In the genomic region with DNA sequence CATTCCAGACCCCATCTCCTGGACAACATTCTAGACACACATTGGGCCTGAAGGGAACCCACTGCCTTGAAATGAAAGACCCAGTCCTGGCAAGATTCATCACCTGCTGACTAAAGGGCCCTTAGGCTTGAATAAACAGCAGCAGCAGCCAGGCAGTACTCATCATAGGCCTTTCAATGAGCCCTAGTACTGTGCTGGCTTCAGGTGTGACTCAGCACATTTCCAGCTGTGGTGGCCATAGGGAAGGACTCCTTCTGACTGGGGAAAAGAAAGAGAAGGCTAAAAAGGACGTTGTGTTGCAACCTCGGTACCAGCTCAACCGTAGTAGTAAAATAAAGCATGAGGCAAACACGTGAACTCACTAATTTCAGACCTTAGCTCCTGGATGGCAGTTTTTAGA, we compare ENCODE assay signal across 21 cellular contexts.
A peak's percentile ranks its signal among the peaks of the same experiment; 100 is the strongest.
DNase-seq lines count a peak whose midpoint lies in the region; ATAC-seq, FAIRE-seq and TF ChIP-seq lines count a peak whose summit lies in the region.
"Had no signal": no experiment of that assay in that cellular context is flagged by ENCODE, and none has a peak within 500 bp of the region (broad histone marks: within the 10 kb centered on the region; RNA-seq: fewer than 3 reads in every experiment).

No MANE protein-coding gene starts in this region.

- TF ChIP-seq CTCF in MCF 10A (IDR thresholded peaks at IDR 0.05; ENCODE audit: unreplicated experiment) = no peak
- no peak for TF ChIP-seq CTCF in breast epithelium (IDR thresholded peaks at IDR 0.05)
- no peak for TF ChIP-seq CTCF in K562 (IDR thresholded peaks at IDR 0.05 in 2 of 3, conservative IDR thresholded peaks at IDR 0.05 in 1 of 3; ENCODE audit: insufficient read depth in 2 of 3, low read depth in 1 of 3, low read length in 3 of 3)
- no peak for TF ChIP-seq CTCF in thyroid gland (IDR thresholded peaks at IDR 0.05)
- no peak for TF ChIP-seq CTCF in hepatocyte (IDR thresholded peaks at IDR 0.05; ENCODE audit: poor library complexity)

- in situ Hi-C loops in K562 (cut with MboI) = no loop called here

- no peaks in the 10 kb centered on the region for H3K79me2 ChIP-seq in K562 (ENCODE audit: control insufficient read depth, insufficient read depth, low read length)
- H3K79me2 ChIP-seq in hepatocyte = no peaks in the 10 kb centered on the region

- no peaks in the 10 kb centered on the region for H3K27me3 ChIP-seq in breast epithelium
- H3K27me3 ChIP-seq in K562 (ENCODE audit: control insufficient read depth in 2 of 2, insufficient read depth in 2 of 2, low read length in 2 of 2) = no peaks in the 10 kb centered on the region
- H3K27me3 ChIP-seq in thyroid gland = no peaks in the 10 kb centered on the region
- H3K27me3 ChIP-seq in hepatocyte = no peaks in the 10 kb centered on the region
- H3K27me3 ChIP-seq: SJCRH30 had no signal

- H4K20me1 ChIP-seq in K562 (replicated peaks; ENCODE audit: control insufficient read depth, insufficient read depth, low read length) = no peaks in the 10 kb centered on the region
- no peaks in the 10 kb centered on the region for H4K20me1 ChIP-seq in hepatocyte (ENCODE audit: insufficient read depth, poor library complexity, severe bottlenecking)

- no TSS peak for BruUV-seq in MCF 10A (replicated peaks; lab: Mats Ljungman, UMichigan)
- no TSS peak for BruUV-seq in K562 (replicated peaks; lab: Mats Ljungman, UMichigan)

- H3K27me3 Mint-ChIP-seq in MCF 10A (ENCODE audit: insufficient read depth, unreplicated experiment) = no peaks in the 10 kb centered on the region
- H3K27me3 Mint-ChIP-seq: activated CD4-positive, alpha-beta T cell treated with anti-CD3 and anti-CD28 coated beads for 36 hours had no signal

- no peaks in the 10 kb centered on the region for H3K9me1 ChIP-seq in K562 (ENCODE audit: control insufficient read depth, insufficient read depth, low read length)

- H3K9me3 ChIP-seq in breast epithelium = no peaks in the 10 kb centered on the region
- no peaks in the 10 kb centered on the region for H3K9me3 ChIP-seq in K562 (replicated peaks; ENCODE audit: control insufficient read depth, insufficient read depth, low read depth, low read length)
- no peaks in the 10 kb centered on the region for H3K9me3 ChIP-seq in thyroid gland
- no peaks in the 10 kb centered on the region for H3K9me3 ChIP-seq in hepatocyte (ENCODE audit: low read depth)
- H3K9me3 ChIP-seq: SJCRH30 had no signal

- no peak for FAIRE-seq in K562 (lab: Jason Lieb, UNC)
- FAIRE-seq: A204.1, urothelium cell line had no signal

- no peak overlapping the region for H3K4me2 ChIP-seq in K562 (ENCODE audit: insufficient read depth, low read length)
- no peak overlapping the region for H3K4me2 ChIP-seq in hepatocyte

- no peaks in the 10 kb centered on the region for H3K4me1 ChIP-seq in breast epithelium
- H3K4me1 ChIP-seq in K562 (replicated peaks in 1 of 2; ENCODE audit: control insufficient read depth in 2 of 2, insufficient read depth in 2 of 2, low read length in 2 of 2) = no peaks in the 10 kb centered on the region
- no peaks in the 10 kb centered on the region for H3K4me1 ChIP-seq in thyroid gland
- H3K4me1 ChIP-seq in hepatocyte (ENCODE audit: insufficient read depth) = no peaks in the 10 kb centered on the region
- H3K4me1 ChIP-seq: SJCRH30 had no signal

- DNase-seq in MCF 10A (ENCODE audit: unreplicated experiment) (peak; percentile 58), breast epithelium (ENCODE audit: low spot score in 2 of 2) (no peak), NCI-H774 (lab: John Stamatoyannopoulos, UW) (peak; percentile 6), K562 (ENCODE audit: extremely low read depth in 1 of 4, low spot score in 3 of 4) (no peak), thyroid gland (peak; percentile 2 to 12), hepatocyte (ENCODE audit: low spot score) (no peak)
- DNase-seq: activated CD4-positive, alpha-beta T cell treated with anti-CD3 and anti-CD28 coated beads for 36 hours; activated CD8-positive, alpha-beta memory T cell treated with anti-CD3 and anti-CD28 coated beads, Interleukin-2, amount 50 U/mL, for 4 hours; amygdala; DMS79; foreskin melanocyte; mucosa of descending colon; NCI-H1092 treated with DMSO at 0.1 percent for 48 hours; NK-92 treated with Interleukin-12 subunit alpha and Interleukin-12 subunit beta, amount 100 ng/mL, for 24 hours had no signal

- no peak overlapping the region for H3K4me3 Mint-ChIP-seq in MCF 10A (ENCODE audit: unreplicated experiment)
- H3K4me3 Mint-ChIP-seq: activated CD4-positive, alpha-beta T cell treated with anti-CD3 and anti-CD28 coated beads for 36 hours had no signal

- H3K36me3 ChIP-seq in breast epithelium = no peaks in the 10 kb centered on the region
- no peaks in the 10 kb centered on the region for H3K36me3 ChIP-seq in K562 (ENCODE audit: control insufficient read depth, insufficient read depth, low read length)
- H3K36me3 ChIP-seq in thyroid gland = no peaks in the 10 kb centered on the region
- no peaks in the 10 kb centered on the region for H3K36me3 ChIP-seq in hepatocyte (replicated peaks; ENCODE audit: insufficient read depth, low read depth)
- H3K36me3 ChIP-seq: SJCRH30 had no signal

- peak overlapping the region; percentile 87 for H3K27ac Mint-ChIP-seq in MCF 10A (ENCODE audit: low read depth, unreplicated experiment)
- H3K27ac Mint-ChIP-seq: activated CD4-positive, alpha-beta T cell treated with anti-CD3 and anti-CD28 coated beads for 36 hours had no signal

- intact Hi-C loops in MCF 10A (cut with micrococcal nuclease) (no loop called here), breast epithelium (cut with DNase I; ENCODE audit: low total_unique reads) (no loop called here), K562 (cut with micrococcal nuclease) (no loop called here), thyroid gland (cut with DNase I) (no loop called here)

- H3K4me3 ChIP-seq in breast epithelium (no peak overlapping the region), K562 (no peak overlapping the region), thyroid gland (replicated peaks in 1 of 3) (no peak overlapping the region), hepatocyte (no peak overlapping the region)
- H3K4me3 ChIP-seq: mucosa of descending colon, SJCRH30 had no signal

- no peaks in the 10 kb centered on the region for H3K36me3 Mint-ChIP-seq in MCF 10A (ENCODE audit: insufficient read depth, unreplicated experiment)

- peaks cover 31% of the 10 kb centered on the region for H3K9me3 Mint-ChIP-seq in MCF 10A (ENCODE audit: unreplicated experiment)

- CTCF ChIA-PET in MCF 10A (lab: Yijun Ruan, JAX) = interaction anchor here (0.7 kb wide), 1 partner anchor 358 kb away, joined by 3 read pairs; no protein-coding TSS in a partner anchor
- CTCF ChIA-PET in K562 (lab: Yijun Ruan, JAX; ENCODE audit: low intra/inter-chr PET ratio) = no interaction called here

- 0% methylated on average over 3 of the region's 4 CpGs for WGBS in K562 (ENCODE audit: insufficient coverage, low coverage, missing lambda C conversion rate)
- 70 to 80% methylated on average over 4 of the region's 4 CpGs for WGBS in thyroid gland, 2 donors
- WGBS in hepatocyte (ENCODE audit: low lambda C conversion rate, missing lambda C conversion rate) = 65% methylated on average over 4 of the region's 4 CpGs

- TF ChIP-seq RAD21 in K562 (CRISPR knock-in tag; conservative IDR thresholded peaks at IDR 0.05 in 1 of 2, IDR thresholded peaks at IDR 0.05 in 1 of 2) = no peak

- H3K9me2 ChIP-seq in hepatocyte (replicated peaks; ENCODE audit: insufficient read depth) = no peaks in the 10 kb centered on the region

- TF ChIP-seq EP300 in K562 (IDR thresholded peaks at IDR 0.05; ENCODE audit: low read length) = no peak

- ATAC-seq in K562 (no peak), GM18502 (IDR thresholded peaks at IDR 0.05; ENCODE audit: poor library complexity, unreplicated experiment) (no peak), HG02642 (IDR thresholded peaks at IDR 0.05; ENCODE audit: poor library complexity, unreplicated experiment) (no peak)
- ATAC-seq: activated CD4-positive, alpha-beta T cell treated with anti-CD3 and anti-CD28 coated beads for 36 hours; mucosa of descending colon; sciatic nerve had no signal

- TF ChIP-seq POLR2A in breast epithelium (IDR thresholded peaks at IDR 0.05) (no peak), K562 (conservative IDR thresholded peaks at IDR 0.05) (no peak), thyroid gland (IDR thresholded peaks at IDR 0.05) (no peak)

- H2AFZ ChIP-seq in K562 (ENCODE audit: low read depth, low read length) (no peak overlapping the region), hepatocyte (no peak overlapping the region)

- POLR2A ChIA-PET in MCF 10A (lab: Yijun Ruan, JAX) = interaction anchor here (0.6 kb wide), 1 partner anchor 696 kb away, joined by 3 read pairs; no protein-coding TSS in a partner anchor
- POLR2A ChIA-PET in K562 (lab: Yijun Ruan, JAX) = no interaction called here

- H3K4me1 Mint-ChIP-seq in MCF 10A (ENCODE audit: insufficient read depth, unreplicated experiment) = peaks cover 7% of the 10 kb centered on the region
- H3K4me1 Mint-ChIP-seq: activated CD4-positive, alpha-beta T cell treated with anti-CD3 and anti-CD28 coated beads for 36 hours had no signal

- no peak overlapping the region for H3K9ac ChIP-seq in K562 (ENCODE audit: insufficient read depth in 1 of 2, low read depth in 2 of 2, low read length in 2 of 2)

- H3K27ac ChIP-seq in breast epithelium = no peak overlapping the region
- H3K27ac ChIP-seq in K562 (ENCODE audit: extremely low read depth, low read depth, low read length) = no peak overlapping the region
- H3K27ac ChIP-seq in thyroid gland = no peak overlapping the region
- no peak overlapping the region for H3K27ac ChIP-seq in hepatocyte
- H3K27ac ChIP-seq: C4-2B, SJCRH30 had no signal

TF ChIP-seq in K562, 482 proteins besides CTCF, POLR2A, EP300 and RAD21 (continues in another document):
- TF ChIP-seq NFE2 (IDR thresholded peaks at IDR 0.05; ENCODE audit: low read depth) (peak; percentile 16; the same call in 1 of the 2 replicates), ZNF766 (CRISPR knock-in tag; conservative IDR thresholded peaks at IDR 0.05) (no peak), TRIM24 (IDR thresholded peaks at IDR 0.05) (no peak), TAF15 (IDR thresholded peaks at IDR 0.05; ENCODE audit: low read depth, low read length) (no peak), ZNF695 (CRISPR knock-in tag; IDR thresholded peaks at IDR 0.05) (no peak)
- TF ChIP-seq, protein P1, sequence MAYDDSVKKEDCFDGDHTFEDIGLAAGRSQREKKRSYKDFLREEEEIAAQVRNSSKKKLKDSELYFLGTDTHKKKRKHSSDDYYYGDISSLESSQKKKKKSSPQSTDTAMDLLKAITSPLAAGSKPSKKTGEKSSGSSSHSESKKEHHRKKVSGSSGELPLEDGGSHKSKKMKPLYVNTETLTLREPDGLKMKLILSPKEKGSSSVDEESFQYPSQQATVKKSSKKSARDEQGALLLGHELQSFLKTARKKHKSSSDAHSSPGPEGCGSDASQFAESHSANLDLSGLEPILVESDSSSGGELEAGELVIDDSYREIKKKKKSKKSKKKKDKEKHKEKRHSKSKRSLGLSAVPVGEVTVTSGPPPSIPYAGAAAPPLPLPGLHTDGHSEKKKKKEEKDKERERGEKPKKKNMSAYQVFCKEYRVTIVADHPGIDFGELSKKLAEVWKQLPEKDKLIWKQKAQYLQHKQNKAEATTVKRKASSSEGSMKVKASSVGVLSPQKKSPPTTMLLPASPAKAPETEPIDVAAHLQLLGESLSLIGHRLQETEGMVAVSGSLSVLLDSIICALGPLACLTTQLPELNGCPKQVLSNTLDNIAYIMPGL (CRISPR knock-in tag; IDR thresholded peaks at IDR 0.05) = no peak

Comparison
In these comparisons a context has a peak if more than half of its experiments do, and no peak if none do; other contexts are left out.
1. DNase-seq: peak in MCF 10A (single experiment), NCI-H774 (single experiment) and thyroid gland (2 of 2); none in breast epithelium (0 of 2), K562 (0 of 4) and hepatocyte (single experiment).